18 cellular contexts compared by ENCODE assay signal in the genomic region with DNA sequence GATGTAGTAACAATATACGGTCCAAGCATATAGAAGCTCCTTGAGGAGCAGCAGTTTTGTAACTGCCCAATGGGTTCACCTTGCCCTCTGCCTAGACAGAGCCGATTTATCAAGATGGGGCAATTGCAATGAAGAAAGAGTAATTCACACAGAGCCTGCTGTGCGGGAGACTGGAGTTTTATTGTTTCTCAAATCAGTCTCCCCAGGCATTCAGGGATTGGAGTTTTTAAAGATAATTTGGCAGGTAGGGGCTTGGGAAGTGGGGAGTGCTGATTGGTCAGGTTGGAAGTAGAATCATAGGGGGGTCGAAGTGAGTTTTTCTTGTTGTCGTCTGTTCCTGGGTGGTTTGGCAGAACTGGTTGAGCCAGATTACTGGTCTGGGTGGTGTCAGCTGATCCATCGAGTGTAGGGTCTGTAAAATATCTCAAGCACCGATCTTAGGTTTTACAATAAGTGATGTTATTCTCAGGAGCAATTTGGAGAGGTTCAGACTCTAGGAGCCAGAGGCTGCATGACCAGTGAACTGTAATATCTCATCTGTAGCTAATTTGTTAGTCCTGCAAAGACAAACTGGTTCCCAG. TPM values are rescaled to one million over a fixed set of nuclear protein-coding genes. Genes with fewer than 3 reads are reported as not detected.
DNase-seq lines count a peak whose midpoint lies in the region; ATAC-seq and TF ChIP-seq lines count a peak whose summit lies in the region.
"Had no signal": no experiment of that assay in that cellular context is flagged by ENCODE, and none has a peak within 500 bp of the region (broad histone marks: within the 10 kb centered on the region; RNA-seq: fewer than 3 reads in every experiment).

No MANE protein-coding gene starts in this region.

- H3K4me1 ChIP-seq in HUES64 (ENCODE audit: insufficient read depth, low read length), result peaks cover 44% of the 10 kb centered on the region
- H3K4me1 ChIP-seq in neural progenitor cell, result peaks cover 16% of the 10 kb centered on the region
- peaks cover 0 to 33% (median 0%) of the 10 kb centered on the region in 9 donors for H3K4me1 ChIP-seq in heart right ventricle
- H3K4me1 ChIP-seq: A549 had no signal

- DNase-seq in ELF-1 (ENCODE audit: low read depth, low spot score) (peak; percentile 82), iPS DF 19.7 (ENCODE audit: low read depth, low spot score) (peak; percentile 40), neural progenitor cell (ENCODE audit: low spot score) (no peak), heart right ventricle (no peak)
- DNase-seq in activated naive CD4-positive, alpha-beta T cell treated with anti-CD3 and anti-CD28 coated beads, Interleukin-2, amount 50 U/mL, for 16 hours, result no peak
- DNase-seq in activated naive CD8-positive, alpha-beta T cell treated with anti-CD3 and anti-CD28 coated beads, Interleukin-2, amount 50 U/mL, for 24 hours, result no peak
- DNase-seq: HCEC 1CT, NCI-H1092 treated with DMSO at 0.1 percent for 48 hours, NCI-H1694 treated with DMSO at 0.1 percent for 48 hours, NCI-H2171, NCI-H446 treated with DMSO at 0.1 percent for 48 hours had no signal

- ATAC-seq in heart right ventricle (no peak), GM19035 (IDR thresholded peaks at IDR 0.05; ENCODE audit: unreplicated experiment) (no peak)
- no peak for ATAC-seq in activated naive CD8-positive, alpha-beta T cell treated with anti-CD3 and anti-CD28 coated beads, Interleukin-2, amount 50 U/mL, for 24 hours
- ATAC-seq: A549 had no signal

- H3K27me3 ChIP-seq in HUES64 (ENCODE audit: insufficient read depth, low read length) (no peaks in the 10 kb centered on the region), neural progenitor cell (no peaks in the 10 kb centered on the region), heart right ventricle (peaks cover 0 to 19% (median 4%) of the 10 kb centered on the region in 7 donors)

- intact Hi-C loops in heart right ventricle (cut with DNase I), result no loop called here

- peaks cover 16% of the 10 kb centered on the region for H3K4me1 Mint-ChIP-seq in neural progenitor cell
- H3K4me1 Mint-ChIP-seq in activated naive CD8-positive, alpha-beta T cell treated with anti-CD3 and anti-CD28 coated beads, Interleukin-2, amount 50 U/mL, for 24 hours, result peaks cover 23% of the 10 kb centered on the region

- H3K4me3 ChIP-seq in HUES64 (ENCODE audit: low read length) (peak overlapping the region; percentile 37), neural progenitor cell (peak overlapping the region; percentile 14), heart right ventricle (no peak overlapping the region)
- H3K4me3 ChIP-seq: A549 had no signal

- H3F3A ChIP-seq in neural progenitor cell (ENCODE audit: low read depth), result peaks cover 18% of the 10 kb centered on the region

- no peaks in the 10 kb centered on the region for H3K79me2 ChIP-seq in neural progenitor cell (ENCODE audit: low read depth)

- no peaks in the 10 kb centered on the region for H3K9me3 ChIP-seq in HUES64 (ENCODE audit: insufficient read depth, low read depth, low read length)
- no peaks in the 10 kb centered on the region for H3K9me3 ChIP-seq in neural progenitor cell (ENCODE audit: low read depth)
- H3K9me3 ChIP-seq in heart right ventricle, result no peaks in the 10 kb centered on the region
- H3K9me3 ChIP-seq: A549 had no signal

- H3K36me3 Mint-ChIP-seq in neural progenitor cell, result no peaks in the 10 kb centered on the region
- H3K36me3 Mint-ChIP-seq in activated naive CD8-positive, alpha-beta T cell treated with anti-CD3 and anti-CD28 coated beads, Interleukin-2, amount 50 U/mL, for 24 hours (ENCODE audit: low read depth), result peaks cover 2% of the 10 kb centered on the region

- WGBS in HUES64, result 35% methylated on average over 7 of the region's 7 CpGs
- WGBS in heart right ventricle, 2 donors, result 33 to 39% methylated on average over 7 of the region's 7 CpGs

- peaks cover 4% of the 10 kb centered on the region for H3K27me3 Mint-ChIP-seq in neural progenitor cell (ENCODE audit: insufficient read depth, low read depth)
- H3K27me3 Mint-ChIP-seq in activated naive CD8-positive, alpha-beta T cell treated with anti-CD3 and anti-CD28 coated beads, Interleukin-2, amount 50 U/mL, for 24 hours, result peaks cover 18% of the 10 kb centered on the region

- H3K9ac ChIP-seq in HUES64 (ENCODE audit: low read depth, low read length), result 0 out of 2 replicates have a peak overlapping the region, but pooled peaks have one; percentile 46
- H3K9ac ChIP-seq in neural progenitor cell, result no peak overlapping the region
- H3K9ac ChIP-seq: KMS-11 had no signal

- H3K27ac ChIP-seq in HUES64 (ENCODE audit: low read depth, low read length), result peak overlapping the region; percentile 96; the same call in 1 of the 2 replicates
- H3K27ac ChIP-seq in neural progenitor cell, result no peak overlapping the region
- no peak overlapping the region for H3K27ac ChIP-seq in heart right ventricle
- H3K27ac ChIP-seq: A549, C4-2B, KMS-11 had no signal

- no peak overlapping the region for H3K4me3 Mint-ChIP-seq in neural progenitor cell
- no peak overlapping the region for H3K4me3 Mint-ChIP-seq in activated naive CD8-positive, alpha-beta T cell treated with anti-CD3 and anti-CD28 coated beads, Interleukin-2, amount 50 U/mL, for 24 hours

- no peak for TF ChIP-seq CTCF in neural progenitor cell (IDR thresholded peaks at IDR 0.05)
- TF ChIP-seq CTCF in heart right ventricle (IDR thresholded peaks at IDR 0.05), result no peak

- peak overlapping the region; percentile 64 for H3K4me2 ChIP-seq in neural progenitor cell
- H3K4me2 ChIP-seq: A549, KMS-11 had no signal

- no peak overlapping the region for H2AFZ ChIP-seq in neural progenitor cell (replicated peaks)

- H3K9me3 Mint-ChIP-seq in neural progenitor cell, result no peaks in the 10 kb centered on the region
- H3K9me3 Mint-ChIP-seq in activated naive CD8-positive, alpha-beta T cell treated with anti-CD3 and anti-CD28 coated beads, Interleukin-2, amount 50 U/mL, for 24 hours, result peaks cover 4% of the 10 kb centered on the region

- no peaks in the 10 kb centered on the region for H4K20me1 ChIP-seq in neural progenitor cell (ENCODE audit: low read depth)

- H3K27ac Mint-ChIP-seq in neural progenitor cell, result no peak overlapping the region
- H3K27ac Mint-ChIP-seq in activated naive CD8-positive, alpha-beta T cell treated with anti-CD3 and anti-CD28 coated beads, Interleukin-2, amount 50 U/mL, for 24 hours, result no peak overlapping the region

- H3K36me3 ChIP-seq in HUES64 (ENCODE audit: insufficient read depth, low read length), result no peaks in the 10 kb centered on the region
- no peaks in the 10 kb centered on the region for H3K36me3 ChIP-seq in neural progenitor cell
- no peaks in the 10 kb centered on the region for H3K36me3 ChIP-seq in heart right ventricle

RNA-seq across cellular contexts. Expression of a gene that starts 9.6 kb away (rescaled TPM):
- polyA plus RNA-seq in HUES64 (2013, experiment 1 of 2), result 5.8 TPM
- polyA plus RNA-seq in HUES64 (2013, experiment 2 of 2), result 14.0 TPM
- total RNA-seq in neural progenitor cell (ENCODE audit: low replicate concordance), result 0.13 and 0.43 TPM in 2 replicates
- total RNA-seq in heart right ventricle, result 10 to 100 TPM in 1 of 10 donors, 1 to 10 TPM in 9; 1.9 to 38.3 (median 3.8) TPM
- polyA plus RNA-seq in heart right ventricle, result 1 to 10 TPM; 1.1 to 8.7 TPM

RNA-seq across cellular contexts. Expression of a gene that starts 31.5 kb away (rescaled TPM):
- not detected for polyA plus RNA-seq in HUES64 (2013, experiment 1 of 2)
- not detected for polyA plus RNA-seq in HUES64 (2013, experiment 2 of 2)
- total RNA-seq in neural progenitor cell (ENCODE audit: low replicate concordance), result not detected in 2 replicates
- total RNA-seq in heart right ventricle, result not detected
- not detected for polyA plus RNA-seq in heart right ventricle
- total RNA-seq: MCF 10A, RPMI7951 had no signal
- polyA plus RNA-seq: A549 had no signal

RNA-seq across cellular contexts. Expression of a gene that starts 54.6 kb away (rescaled TPM):
- polyA plus RNA-seq in HUES64 (2013, experiment 1 of 2), result 0.30 TPM
- polyA plus RNA-seq in HUES64 (2013, experiment 2 of 2), result 0.38 TPM
- total RNA-seq in neural progenitor cell (ENCODE audit: low replicate concordance) (not detected in 2 replicates), heart right ventricle (not detected)
- not detected for polyA plus RNA-seq in heart right ventricle
- total RNA-seq: MCF 10A, RPMI7951 had no signal
- polyA plus RNA-seq: A549 had no signal

Comparison
In these comparisons a context has a peak if more than half of its experiments do, and no peak if none do; other contexts are left out.
1. DNase-seq: peak in ELF-1 (single experiment) and iPS DF 19.7 (single experiment); none in neural progenitor cell (single experiment), heart right ventricle (0 of 2), activated naive CD4-positive, alpha-beta T cell treated with anti-CD3 and anti-CD28 coated beads, Interleukin-2, amount 50 U/mL, for 16 hours (single experiment) and activated naive CD8-positive, alpha-beta T cell treated with anti-CD3 and anti-CD28 coated beads, Interleukin-2, amount 50 U/mL, for 24 hours (single experiment).
2. H3K4me3 ChIP-seq: peak in HUES64 (single experiment) and neural progenitor cell (single experiment); none in heart right ventricle (0 of 10).